ENCODE assay signal across 9 cellular contexts in the genomic region with DNA sequence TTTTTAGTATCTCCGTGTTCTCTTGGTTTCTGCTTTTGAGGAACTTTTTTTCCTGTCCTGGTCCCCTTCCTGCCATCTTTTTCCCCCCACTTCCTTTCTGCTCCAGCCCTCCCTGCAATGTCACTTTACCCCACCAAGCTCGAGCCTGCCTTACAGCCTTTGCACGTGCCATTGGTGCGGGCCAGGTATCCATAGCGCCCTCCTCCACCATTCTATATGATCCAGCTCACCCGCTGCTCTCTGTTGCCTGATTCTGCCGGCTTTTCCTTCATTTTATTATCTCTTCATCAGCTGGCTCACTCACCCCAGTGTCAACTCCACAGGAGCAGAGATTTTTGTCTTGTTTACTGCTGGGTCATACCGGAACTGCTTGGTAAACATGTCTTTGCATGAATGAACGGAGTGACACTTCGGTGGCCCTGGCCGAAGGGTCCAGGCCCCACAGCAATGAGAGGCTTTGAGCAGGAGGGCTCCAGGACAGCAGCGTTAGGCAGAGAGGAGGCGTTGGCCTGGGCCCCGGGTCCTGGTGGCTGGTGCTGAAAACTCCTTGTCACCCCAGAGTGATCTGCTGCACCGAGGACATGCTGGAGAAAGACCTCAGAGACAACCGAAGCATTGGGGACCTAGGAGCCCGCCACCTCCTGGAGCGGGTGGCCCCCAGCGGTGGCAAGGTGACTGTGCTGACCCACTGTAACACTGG. TPM values are rescaled to one million over a fixed set of nuclear protein-coding genes. Genes with fewer than 3 reads are reported as not detected.
DNase-seq lines count a peak whose midpoint lies in the region; ATAC-seq and TF ChIP-seq lines count a peak whose summit lies in the region.
"Had no signal": no experiment of that assay in that cellular context is flagged by ENCODE, and none has a peak within 500 bp of the region (broad histone marks: within the 10 kb centered on the region; RNA-seq: fewer than 3 reads in every experiment).

No MANE protein-coding gene starts in this region.

- H3K9me3 ChIP-seq in cardiac muscle cell (ENCODE audit: low read depth) = no peaks in the 10 kb centered on the region
- no peaks in the 10 kb centered on the region for H3K9me3 ChIP-seq in ascending aorta
- H3K9me3 ChIP-seq in right lobe of liver = no peaks in the 10 kb centered on the region
- no peaks in the 10 kb centered on the region for H3K9me3 ChIP-seq in upper lobe of right lung

- H3K27me3 ChIP-seq in cardiac muscle cell (no peaks in the 10 kb centered on the region), ascending aorta (no peaks in the 10 kb centered on the region), right lobe of liver (no peaks in the 10 kb centered on the region), upper lobe of right lung (no peaks in the 10 kb centered on the region)

- intact Hi-C loops in Right ventricle myocardium inferior (cut with DNase I) (no loop called here), ascending aorta (cut with DNase I) (loop anchor here (2.0 kb wide), 1 partner anchor 15 kb away; no protein-coding TSS in a partner anchor), right lobe of liver (cut with DNase I) (no loop called here), upper lobe of right lung (cut with DNase I) (no loop called here)

- ATAC-seq in Right ventricle myocardium inferior (no peak), right lobe of liver (peak in 1 of 4 donors; percentile 18), upper lobe of right lung (no peak), HG03159 (IDR thresholded peaks at IDR 0.05; ENCODE audit: unreplicated experiment) (no peak), HG03139 (IDR thresholded peaks at IDR 0.05; ENCODE audit: unreplicated experiment) (no peak)

- H3K4me3 ChIP-seq in cardiac muscle cell = peak overlapping the region; percentile 57
- H3K4me3 ChIP-seq in ascending aorta = peak overlapping the region; percentile 86 to 90
- peak overlapping the region; percentile 71 to 84 (median 83) for H3K4me3 ChIP-seq in right lobe of liver
- peak overlapping the region; percentile 82 for H3K4me3 ChIP-seq in upper lobe of right lung

- H3K4me1 ChIP-seq in cardiac muscle cell (ENCODE audit: low read depth) (no peaks in the 10 kb centered on the region), ascending aorta (peaks cover 4 to 9% of the 10 kb centered on the region in 2 donors), right lobe of liver (peaks cover 0 to 21% (median 4%) of the 10 kb centered on the region in 4 donors), upper lobe of right lung (peaks cover 7% of the 10 kb centered on the region)

- TF ChIP-seq CTCF in cardiac muscle cell (IDR thresholded peaks at IDR 0.05; ENCODE audit: low read depth, low read length) = no peak
- TF ChIP-seq CTCF in ascending aorta (IDR thresholded peaks at IDR 0.05) = no peak
- TF ChIP-seq CTCF in right lobe of liver (IDR thresholded peaks at IDR 0.05) = no peak
- TF ChIP-seq CTCF in upper lobe of right lung (IDR thresholded peaks at IDR 0.05) = no peak

- TF ChIP-seq POLR2A in right lobe of liver (IDR thresholded peaks at IDR 0.05) = no peak

- H3K27ac ChIP-seq in cardiac muscle cell (no peak overlapping the region), ascending aorta (peak overlapping the region; percentile 73 to 74), right lobe of liver (peak overlapping the region in 1 of 3 donors; percentile 40), upper lobe of right lung (peak overlapping the region; percentile 72)

- in situ Hi-C loops in G401 (cut with HindIII; ENCODE audit: low sequenced_read_pairs) = no loop called here

- DNase-seq in cardiac muscle cell (ENCODE audit: low read depth in 1 of 2, low spot score in 1 of 2) (no peak), Right ventricle myocardium inferior (ENCODE audit: missing footprints) (no peak), ascending aorta (ENCODE audit: low spot score in 2 of 2) (no peak), right lobe of liver (no peak), upper lobe of right lung (no peak), G401 (ENCODE audit: low spot score) (no peak)
- DNase-seq: NCI-H526 treated with DMSO at 0.1 percent for 48 hours had no signal

- H3K36me3 ChIP-seq in cardiac muscle cell (peaks cover 20% of the 10 kb centered on the region), ascending aorta (peaks cover 46 to 55% of the 10 kb centered on the region in 2 donors), right lobe of liver (peaks cover 0 to 25% (median 0%) of the 10 kb centered on the region in 4 donors), upper lobe of right lung (peaks cover 48% of the 10 kb centered on the region)

- WGBS in right lobe of liver (ENCODE audit: insufficient coverage, low coverage, low lambda C conversion rate, missing lambda C conversion rate) = 27% methylated on average over 12 of the region's 19 CpGs

RNA-seq across cellular contexts. Expression of a gene that starts 1.2 kb away (rescaled TPM):
- 79.8 and 92.4 TPM in 2 replicates for total RNA-seq in cardiac muscle cell
- polyA plus RNA-seq in cardiac muscle cell = 24.8 and 25.8 TPM in 2 replicates
- total RNA-seq in Right ventricle myocardium inferior = 13.0 TPM
- 89.9 TPM for total RNA-seq in ascending aorta
- 10 to 100 TPM; 14.5 to 30.5 (median 24.1) TPM for total RNA-seq in right lobe of liver
- 32.6 TPM for total RNA-seq in upper lobe of right lung
- total RNA-seq in G401 (2014; rRNA removed; shearing (Covaris generic)) = 9.0 and 15.3 TPM in 2 replicates

RNA-seq across cellular contexts. Expression of a gene that starts 8.7 kb away (rescaled TPM):
- total RNA-seq in cardiac muscle cell (276 and 280 TPM in 2 replicates), Right ventricle myocardium inferior (89.9 TPM), ascending aorta (163 TPM), right lobe of liver (100 to 1,000 TPM in 2 of 6 experiments, 10 to 100 TPM in 4; 30.6 to 227 (median 32.8) TPM), upper lobe of right lung (77.8 TPM)
- polyA plus RNA-seq in cardiac muscle cell = 242 and 245 TPM in 2 replicates
- total RNA-seq in G401 (2014; rRNA removed; shearing (Covaris generic)) = 132 and 158 TPM in 2 replicates

RNA-seq across cellular contexts. Expression of a gene that starts 29.7 kb away (rescaled TPM):
- total RNA-seq in cardiac muscle cell (13.7 and 29.8 TPM in 2 replicates), Right ventricle myocardium inferior (2.1 TPM), ascending aorta (23.2 TPM), right lobe of liver (1 to 10 TPM in 5 of 6 experiments, under 1 TPM in 1; 0.98 to 3.7 (median 1.7) TPM), upper lobe of right lung (10.6 TPM)
- polyA plus RNA-seq in cardiac muscle cell = 13.0 and 19.6 TPM in 2 replicates
- 5.2 and 8.1 TPM in 2 replicates for total RNA-seq in G401 (2014; rRNA removed; shearing (Covaris generic))
